1 cellular context compared by ENCODE assay signal in the genomic region with DNA sequence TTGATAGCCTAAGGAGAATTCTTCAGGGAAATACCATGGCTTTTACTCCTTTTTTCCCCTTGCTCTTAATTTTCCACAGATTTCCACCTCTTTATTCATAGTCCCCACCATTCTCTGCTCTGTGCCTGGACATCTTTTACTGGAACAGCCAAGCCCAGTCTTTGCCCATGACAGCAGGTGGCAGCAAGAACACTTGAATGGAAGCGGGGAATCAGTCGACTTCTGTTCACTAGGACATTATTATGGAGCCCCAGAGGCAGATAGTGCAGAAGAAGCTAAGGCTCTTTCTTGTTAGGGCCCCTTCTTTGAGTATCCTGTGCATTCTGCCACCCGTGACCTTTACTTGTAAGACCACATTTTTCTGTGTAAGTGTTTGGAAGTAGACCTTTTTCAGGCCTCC.
TF ChIP-seq lines count a peak whose summit lies in the region.

No MANE protein-coding gene starts in this region.

TF ChIP-seq in GM12878, 131 proteins besides CTCF, POLR2A, EP300 and RAD21:
- peak; percentile 58; the same call in 1 of the 2 replicates for TF ChIP-seq SMC3 (IDR thresholded peaks at IDR 0.05; ENCODE audit: borderline replicate concordance, low read length)
- no peak for TF ChIP-seq NR2F1 (conservative IDR thresholded peaks at IDR 0.05)
TF ChIP-seq in GM12878: peak in this region for 1.
